ENCODE assay signal across 14 cellular contexts in the genomic region with DNA sequence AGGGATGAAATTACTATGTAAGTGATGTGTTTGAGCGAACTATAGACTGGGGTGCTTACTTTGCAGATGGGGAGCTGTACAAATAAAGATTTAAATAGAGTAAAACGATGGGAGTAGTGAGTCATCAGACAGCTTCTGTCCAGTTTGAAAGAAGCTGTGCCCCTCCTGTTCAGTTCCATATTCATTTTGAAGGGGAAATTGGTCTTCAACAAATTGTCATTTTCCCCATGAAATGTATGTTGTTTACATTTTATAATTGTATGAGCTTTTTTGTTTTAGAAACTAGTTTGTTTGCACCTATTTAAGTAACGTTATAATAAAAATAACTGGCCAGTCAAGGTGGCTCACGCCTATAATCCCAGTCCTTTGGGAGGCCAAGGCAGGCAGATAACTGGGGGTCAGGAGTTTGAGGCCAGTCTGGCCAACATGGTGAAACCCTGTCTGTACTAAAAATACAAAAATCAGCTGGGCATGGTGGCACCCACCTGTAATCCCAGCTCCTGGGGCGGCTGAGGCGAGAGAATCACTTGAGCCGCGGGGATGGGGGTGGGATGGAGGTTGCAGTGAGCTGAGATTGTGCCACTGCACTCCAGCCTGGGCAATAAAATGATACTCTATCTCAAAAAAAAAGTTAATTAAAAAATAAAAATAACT. TPM values are rescaled to one million over a fixed set of nuclear protein-coding genes. Genes with fewer than 3 reads are reported as not detected.
DNase-seq lines count a peak whose midpoint lies in the region; TF ChIP-seq lines count a peak whose summit lies in the region.
"Had no signal": no experiment of that assay in that cellular context is flagged by ENCODE, and none has a peak within 500 bp of the region (broad histone marks: within the 10 kb centered on the region; RNA-seq: fewer than 3 reads in every experiment).

No MANE protein-coding gene starts in this region.

- H3K36me3 ChIP-seq in Caco-2 (ENCODE audit: control insufficient read depth, insufficient read depth, low read length) (no peaks in the 10 kb centered on the region), WERI-Rb-1 (peaks cover 3% of the 10 kb centered on the region), tibial artery (no peaks in the 10 kb centered on the region)
- H3K36me3 ChIP-seq: Peyer's patch had no signal

- H3K9me3 ChIP-seq in Caco-2 = 0 out of 2 replicates have a peak, but pooled peaks cover under 1% of the 10 kb centered on the region
- no peaks in the 10 kb centered on the region for H3K9me3 ChIP-seq in WERI-Rb-1 (ENCODE audit: severe bottlenecking)
- H3K9me3 ChIP-seq in tibial artery = no peaks in the 10 kb centered on the region
- H3K9me3 ChIP-seq: Peyer's patch had no signal

- peak overlapping the region; percentile 8; the same call in 1 of the 2 replicates for H3K27ac ChIP-seq in WERI-Rb-1
- no peak overlapping the region for H3K27ac ChIP-seq in tibial artery

- intact Hi-C loops in Caco-2 (cut with micrococcal nuclease; ENCODE audit: unreplicated experiment) (loop anchor here (1.0 to 5.0 kb wide), 5 partner anchors 13 to 64 kb away; partner anchors contain the start of gene SEC14L1), tibial artery (cut with DNase I; ENCODE audit: low total_unique reads) (no loop called here)

- H3K27me3 Mint-ChIP-seq in Caco-2 (ENCODE audit: insufficient read depth, unreplicated experiment) (no peaks in the 10 kb centered on the region), progenitor cell of endocrine pancreas (no peaks in the 10 kb centered on the region)

- H3K4me3 Mint-ChIP-seq in Caco-2 (ENCODE audit: unreplicated experiment) (peak overlapping the region; percentile 64), progenitor cell of endocrine pancreas (ENCODE audit: low read depth) (no peak overlapping the region)

- H3K27me3 ChIP-seq in Caco-2 (replicated peaks; ENCODE audit: control insufficient read depth, insufficient read depth, low read length) (no peaks in the 10 kb centered on the region), WERI-Rb-1 (ENCODE audit: insufficient read depth, low read depth, severe bottlenecking) (no peaks in the 10 kb centered on the region), tibial artery (no peaks in the 10 kb centered on the region)
- H3K27me3 ChIP-seq: Peyer's patch had no signal

- TF ChIP-seq CTCF in Caco-2 (IDR thresholded peaks at IDR 0.05; ENCODE audit: insufficient read depth in 1 of 2, low read depth in 1 of 2, low read length in 1 of 2, severe bottlenecking in 1 of 2, unreplicated experiment in 1 of 2) (no peak), LNCaP clone FGC (IDR thresholded peaks at IDR 0.05; ENCODE audit: control insufficient read depth, extremely low read depth, insufficient read depth) (no peak), WERI-Rb-1 (IDR thresholded peaks at IDR 0.05; ENCODE audit: low read depth, low read length) (no peak), progenitor cell of endocrine pancreas (IDR thresholded peaks at IDR 0.05; ENCODE audit: unreplicated experiment) (no peak), tibial artery (IDR thresholded peaks at IDR 0.05) (no peak)

- no peaks in the 10 kb centered on the region for H3K9me3 Mint-ChIP-seq in Caco-2 (ENCODE audit: unreplicated experiment)
- no peaks in the 10 kb centered on the region for H3K9me3 Mint-ChIP-seq in progenitor cell of endocrine pancreas (ENCODE audit: low read depth)

- no TSS peak for BruUV-seq in Caco-2 (replicated peaks; lab: Mats Ljungman, UMichigan)

- peaks cover 40% of the 10 kb centered on the region for H3K4me1 Mint-ChIP-seq in Caco-2 (ENCODE audit: low read depth, unreplicated experiment)
- peaks cover 45% of the 10 kb centered on the region for H3K4me1 Mint-ChIP-seq in progenitor cell of endocrine pancreas (ENCODE audit: low read depth)

- POLR2A ChIA-PET in Caco-2 (lab: Charles Lee) = interaction anchor here (0.9 to 1.3 kb wide), 2 partner anchors 72 to 73 kb away, joined by 3 to 5 read pairs; no protein-coding TSS in a partner anchor

- DNase-seq in Caco-2 = peak in 1 of 2 experiments; percentile 17
- no peak for DNase-seq in LNCaP clone FGC (ENCODE audit: low read depth)
- no peak for DNase-seq in WERI-Rb-1
- DNase-seq in progenitor cell of endocrine pancreas (ENCODE audit: low spot score, unreplicated experiment) = no peak
- no peak for DNase-seq in NCI-H2196 treated with DMSO at 0.1 percent for 48 hours (lab: John Stamatoyannopoulos, UW; ENCODE audit: unreplicated experiment)
- DNase-seq in NCI-H2227 (lab: John Stamatoyannopoulos, UW; ENCODE audit: unreplicated experiment) = no peak
- no peak for DNase-seq in tibial artery
- DNase-seq in medulla oblongata (ENCODE audit: extremely low spot score) = no peak
- DNase-seq: effector memory CD4-positive, alpha-beta T cell; GF-D8; kidney glomerular epithelial cell; NCI-H187 treated with DMSO at 0.1 percent for 48 hours; Peyer's patch; stimulated activated naive CD8-positive, alpha-beta T cell treated with anti-CD3 and anti-CD28 coated beads, Interleukin-15, Interleukin-2, amounts not matched to agents 100 U/mL and 50 U/mL, for 24 hours had no signal

- H3K4me1 ChIP-seq in Caco-2 (peaks cover 25% of the 10 kb centered on the region), tibial artery (peaks cover 0 to 43% (median 9%) of the 10 kb centered on the region in 4 donors)

- CTCF ChIA-PET in Caco-2 (lab: Charles Lee) = interaction anchor here (0.5 to 2.6 kb wide), 6 partner anchors 15 to 72 kb away, joined by 3 to 19 read pairs (median 4); no protein-coding TSS in a partner anchor

- H3K4me3 ChIP-seq in Caco-2 (ENCODE audit: low read depth, low read length) (no peak overlapping the region), LNCaP clone FGC (ENCODE audit: low read depth, low read length) (0 out of 2 replicates have a peak overlapping the region, but pooled peaks have one; percentile 0), WERI-Rb-1 (ENCODE audit: low read depth, low read length) (no peak overlapping the region), tibial artery (no peak overlapping the region)
- H3K4me3 ChIP-seq: Peyer's patch had no signal

- H3K36me3 Mint-ChIP-seq in Caco-2 (ENCODE audit: insufficient read depth, unreplicated experiment) (peaks cover 59% of the 10 kb centered on the region), progenitor cell of endocrine pancreas (ENCODE audit: insufficient read depth) (peaks cover 5% of the 10 kb centered on the region)

- peak overlapping the region; percentile 82 for H3K27ac Mint-ChIP-seq in Caco-2 (ENCODE audit: unreplicated experiment)
- H3K27ac Mint-ChIP-seq in progenitor cell of endocrine pancreas = peak overlapping the region; percentile 47

RNA-seq across cellular contexts. Expression of gene SEC14L1, which starts 20.2 kb away (rescaled TPM):
- total RNA-seq in Caco-2 (2022) (92.0 and 96.1 TPM in 2 replicates), progenitor cell of endocrine pancreas (90.8 and 98.3 TPM in 2 replicates)
